ENCODE assay signal across 22 cellular contexts in the genomic region with DNA sequence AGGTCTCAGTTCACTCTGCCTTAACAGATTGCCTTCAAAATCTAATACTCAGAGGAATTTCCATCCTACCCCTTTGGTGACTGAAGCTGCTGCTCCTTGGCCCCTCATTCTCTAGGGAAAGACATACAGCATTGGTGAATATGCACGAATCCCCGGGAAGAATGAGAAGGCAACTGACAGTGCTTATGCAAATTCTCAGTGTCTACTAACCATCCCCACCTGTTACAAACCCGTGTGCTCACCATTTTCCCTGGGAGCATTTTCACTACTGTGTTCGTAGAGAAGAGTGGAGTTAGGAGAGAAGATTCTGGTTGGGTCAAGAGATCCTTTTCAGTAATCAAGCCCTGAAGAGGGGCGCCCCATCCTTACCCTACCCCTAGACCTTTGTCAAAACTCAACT. TPM values are rescaled to one million over a fixed set of nuclear protein-coding genes. Genes with fewer than 3 reads are reported as not detected.
A peak's percentile ranks its signal among the peaks of the same experiment; 100 is the strongest.
DNase-seq lines count a peak whose midpoint lies in the region; ATAC-seq and TF ChIP-seq lines count a peak whose summit lies in the region.
"Had no signal": no experiment of that assay in that cellular context is flagged by ENCODE, and none has a peak within 500 bp of the region (broad histone marks: within the 10 kb centered on the region; RNA-seq: fewer than 3 reads in every experiment).

No MANE protein-coding gene starts in this region.

- peak overlapping the region; percentile 7; the same call in 1 of the 2 replicates for H3K27ac Mint-ChIP-seq in GM23338
- H3K27ac Mint-ChIP-seq: activated CD4-positive, alpha-beta T cell treated with anti-CD3 and anti-CD28 coated beads, Interleukin-2, amount 10 ng/mL, durations not matched to agents 7 days and 5 days; activated naive CD8-positive, alpha-beta T cell treated with anti-CD3 and anti-CD28 coated beads, Interleukin-2, amount 10 ng/mL, durations not matched to agents 7 days and 5 days; immature natural killer cell; stimulated activated memory B cell treated with anti-CD40 and anti-IgM and Interleukin-4, amounts not matched to agents 10 μg/mL and 1 μg/mL and 100 μg/mL, for 72 hours; T-helper 1 cell treated with Interleukin-12 subunit alpha and Interleukin-12 subunit beta and Interleukin-4 antibody, amounts not matched to agents 30 μg/mL and 1 μg/mL, for 36 hours had no signal

- peak overlapping the region; percentile 17 for H3K4me2 ChIP-seq in GM23338

- H3K27ac ChIP-seq in GM23338 (ENCODE audit: low read depth) (peak overlapping the region; percentile 62; the same call in 1 of the 2 replicates), esophagus (ENCODE audit: low read depth in 2 of 2, low read length in 1 of 2) (peak overlapping the region; percentile 17 to 62)
- H3K27ac ChIP-seq: C4-2B, colonic mucosa had no signal

- intact Hi-C loops in posterior vena cava (cut with DNase I) = no loop called here

- H3K4me3 ChIP-seq in GM23338 (peak overlapping the region; percentile 14; the same call in 1 of the 2 replicates), esophagus (ENCODE audit: low read depth in 1 of 2, low read length in 2 of 2) (no peak overlapping the region)
- H3K4me3 ChIP-seq: colonic mucosa, heart left ventricle, smooth muscle cell, thoracic aorta had no signal

- no peak overlapping the region for H3K4me3 Mint-ChIP-seq in GM23338
- H3K4me3 Mint-ChIP-seq: activated CD4-positive, alpha-beta T cell treated with anti-CD3 and anti-CD28 coated beads, Interleukin-2, amount 10 ng/mL, durations not matched to agents 7 days and 5 days; activated naive CD8-positive, alpha-beta T cell treated with anti-CD3 and anti-CD28 coated beads, Interleukin-2, amount 10 ng/mL, durations not matched to agents 7 days and 5 days; immature natural killer cell; stimulated activated memory B cell treated with anti-CD40 and anti-IgM and Interleukin-4, amounts not matched to agents 10 μg/mL and 1 μg/mL and 100 μg/mL, for 72 hours; T-helper 1 cell treated with Interleukin-12 subunit alpha and Interleukin-12 subunit beta and Interleukin-4 antibody, amounts not matched to agents 30 μg/mL and 1 μg/mL, for 36 hours had no signal

- H3K4me1 ChIP-seq in GM23338 (ENCODE audit: insufficient read depth) (peaks cover 36% of the 10 kb centered on the region), esophagus (ENCODE audit: control insufficient read depth in 2 of 2, insufficient read depth in 2 of 2, low read length in 1 of 2) (no peaks in the 10 kb centered on the region)
- H3K4me1 ChIP-seq: colonic mucosa had no signal

- peaks cover 18% of the 10 kb centered on the region for H3K36me3 Mint-ChIP-seq in GM23338 (ENCODE audit: low read depth)
- H3K36me3 Mint-ChIP-seq: activated naive CD8-positive, alpha-beta T cell treated with anti-CD3 and anti-CD28 coated beads, Interleukin-2, amount 10 ng/mL, durations not matched to agents 7 days and 5 days; immature natural killer cell; stimulated activated memory B cell treated with anti-CD40 and anti-IgM and Interleukin-4, amounts not matched to agents 10 μg/mL and 1 μg/mL and 100 μg/mL, for 72 hours had no signal

- no peaks in the 10 kb centered on the region for H3K9me3 ChIP-seq in esophagus (ENCODE audit: control insufficient read depth in 2 of 2, insufficient read depth in 1 of 2, low read depth in 1 of 2, low read length in 1 of 2)
- H3K9me3 ChIP-seq: colonic mucosa, heart left ventricle, thoracic aorta had no signal

- H3K27me3 ChIP-seq in GM23338 (ENCODE audit: insufficient read depth) (no peaks in the 10 kb centered on the region), esophagus (ENCODE audit: control insufficient read depth in 1 of 2, insufficient read depth in 2 of 2, low read length in 2 of 2) (no peaks in the 10 kb centered on the region)
- H3K27me3 ChIP-seq: colonic mucosa, heart left ventricle had no signal

- H3K79me2 ChIP-seq in GM23338 (replicated peaks; ENCODE audit: insufficient read depth) = no peaks in the 10 kb centered on the region

- ATAC-seq in GM23338 = peak; percentile 57
- ATAC-seq: heart left ventricle; left ventricle myocardium superior; stimulated activated memory B cell treated with anti-CD40 and anti-IgM and Interleukin-4, amounts not matched to agents 10 μg/mL and 1 μg/mL and 100 μg/mL, for 72 hours had no signal

- no peaks in the 10 kb centered on the region for H3K36me3 ChIP-seq in GM23338 (ENCODE audit: insufficient read depth)
- H3K36me3 ChIP-seq in esophagus (ENCODE audit: control insufficient read depth in 2 of 2, insufficient read depth in 2 of 2, low read length in 1 of 2) = peaks cover 3 to 9% of the 10 kb centered on the region in 2 donors
- H3K36me3 ChIP-seq: colonic mucosa had no signal

- H2AFZ ChIP-seq in GM23338 = no peak overlapping the region

- DNase-seq in GM23338 (ENCODE audit: low spot score) (peak; percentile 47), NCI-H146 treated with DMSO at 0.1 percent for 48 hours (lab: John Stamatoyannopoulos, UW; ENCODE audit: unreplicated experiment) (peak; percentile 56), posterior vena cava (ENCODE audit: low spot score) (peak; percentile 1), DMS 273 (lab: John Stamatoyannopoulos, UW; ENCODE audit: unreplicated experiment) (no peak), H4 (ENCODE audit: low spot score) (no peak)
- no peak for DNase-seq in NK-92 treated with Interleukin-12 subunit alpha and Interleukin-12 subunit beta, amount 100 ng/mL, for 24 hours (lab: John Stamatoyannopoulos, UW)
- DNase-seq in activated CD4-positive, alpha-beta T cell treated with anti-CD3 and anti-CD28 coated beads, Interleukin-2, amount 50 U/mL, for 1 hour = no peak
- DNase-seq: activated CD4-positive, alpha-beta T cell treated with anti-CD3 and anti-CD28 coated beads, Interleukin-2, amount 10 ng/mL, durations not matched to agents 7 days and 5 days; activated naive CD8-positive, alpha-beta T cell treated with anti-CD3 and anti-CD28 coated beads, Interleukin-2, amount 10 ng/mL, durations not matched to agents 7 days and 5 days; colonic mucosa; HCEC 1CT; heart left ventricle; immature natural killer cell; left ventricle myocardium superior; NCI-H1436 treated with DMSO at 0.1 percent for 48 hours; NCI-H226 had no signal

- H3K27me3 Mint-ChIP-seq in GM23338 (ENCODE audit: insufficient read depth, low read depth, poor library complexity) = peaks cover under 1% of the 10 kb centered on the region
- H3K27me3 Mint-ChIP-seq: activated CD4-positive, alpha-beta T cell treated with anti-CD3 and anti-CD28 coated beads, Interleukin-2, amount 10 ng/mL, durations not matched to agents 7 days and 5 days had no signal

- H3K9me2 ChIP-seq in GM23338 (ENCODE audit: insufficient read depth) = no peaks in the 10 kb centered on the region

- TF ChIP-seq CTCF in GM23338 (conservative IDR thresholded peaks at IDR 0.05; ENCODE audit: low read depth in 2 of 2) = no peak

- WGBS in esophagus, 2 donors = 80 to 82% methylated on average over 5 of the region's 5 CpGs

- no peaks in the 10 kb centered on the region for H3F3A ChIP-seq in GM23338 (replicated peaks; ENCODE audit: low read depth)

- peaks cover 49% of the 10 kb centered on the region for H3K4me1 Mint-ChIP-seq in GM23338
- H3K4me1 Mint-ChIP-seq: activated CD4-positive, alpha-beta T cell treated with anti-CD3 and anti-CD28 coated beads, Interleukin-2, amount 10 ng/mL, durations not matched to agents 7 days and 5 days; activated naive CD8-positive, alpha-beta T cell treated with anti-CD3 and anti-CD28 coated beads, Interleukin-2, amount 10 ng/mL, durations not matched to agents 7 days and 5 days; immature natural killer cell; stimulated activated memory B cell treated with anti-CD40 and anti-IgM and Interleukin-4, amounts not matched to agents 10 μg/mL and 1 μg/mL and 100 μg/mL, for 72 hours had no signal

- H3K9me3 Mint-ChIP-seq in GM23338 = no peaks in the 10 kb centered on the region
- H3K9me3 Mint-ChIP-seq: activated CD4-positive, alpha-beta T cell treated with anti-CD3 and anti-CD28 coated beads, Interleukin-2, amount 10 ng/mL, durations not matched to agents 7 days and 5 days; activated naive CD8-positive, alpha-beta T cell treated with anti-CD3 and anti-CD28 coated beads, Interleukin-2, amount 10 ng/mL, durations not matched to agents 7 days and 5 days; immature natural killer cell; stimulated activated memory B cell treated with anti-CD40 and anti-IgM and Interleukin-4, amounts not matched to agents 10 μg/mL and 1 μg/mL and 100 μg/mL, for 72 hours; T-helper 1 cell treated with Interleukin-12 subunit alpha and Interleukin-12 subunit beta and Interleukin-4 antibody, amounts not matched to agents 30 μg/mL and 1 μg/mL, for 36 hours had no signal

- 0 out of 2 replicates have a peak, but pooled peaks cover 3% of the 10 kb centered on the region for H4K20me1 ChIP-seq in GM23338 (replicated peaks; ENCODE audit: insufficient read depth)

TF ChIP-seq in GM23338, 12 proteins besides CTCF, POLR2A, EP300 and RAD21 (continues in another document):
- TF ChIP-seq JUNB (IDR thresholded peaks at IDR 0.05; ENCODE audit: unreplicated experiment) (no peak), ZNF114 (CRISPR knock-in tag; IDR thresholded peaks at IDR 0.05) (no peak)

RNA-seq across cellular contexts. Expression of a gene that starts 37.7 kb away (rescaled TPM):
- 2.9 and 3.5 TPM in 2 replicates for total RNA-seq in GM23338 (2014; rRNA removed; shearing (Covaris generic))
- polyA plus RNA-seq in GM23338 (2016; fragmentation: Nextera tagmentation; extraction: Ambion mirVana) = 0.73 and 0.74 TPM in 2 replicates
- polyA plus RNA-seq in esophagus = 10 to 100 TPM; 20.3 to 40.8 TPM
- total RNA-seq in posterior vena cava = 100 to 1,000 TPM; 447 to 863 TPM
- total RNA-seq in H4 (2014; rRNA removed; shearing (Covaris generic)) = 6.6 and 8.0 TPM in 2 replicates
- polyA plus RNA-seq: immature natural killer cell had no signal

Comparison
In these comparisons a context has a peak if more than half of its experiments do, and no peak if none do; other contexts are left out.
1. DNase-seq: peak in GM23338 (single experiment), NCI-H146 treated with DMSO at 0.1 percent for 48 hours (single experiment) and posterior vena cava (single experiment); none in DMS 273 (single experiment), NK-92 treated with Interleukin-12 subunit alpha and Interleukin-12 subunit beta, amount 100 ng/mL, for 24 hours (single experiment), H4 (single experiment) and activated CD4-positive, alpha-beta T cell treated with anti-CD3 and anti-CD28 coated beads, Interleukin-2, amount 50 U/mL, for 1 hour (single experiment).
2. RNA of a gene that starts 37.7 kb away (total RNA-seq): 447 to 863 TPM in posterior vena cava; 6.6 to 8.0 TPM in H4 and 2.9 to 3.5 TPM in GM23338; every median in the first group is over 10 times any median in the second.